Comparison of ENCODE assay signal across 22 cellular contexts in genomic region chr11:19162946-19163345, GRCh38. TPM values are rescaled to one million over a fixed set of nuclear protein-coding genes. Genes with fewer than 3 reads are reported as not detected.
A peak's percentile ranks its signal among the peaks of the same experiment; 100 is the strongest.
DNase-seq lines count a peak whose midpoint lies in the region; ATAC-seq, FAIRE-seq and TF ChIP-seq lines count a peak whose summit lies in the region.
"Had no signal": no experiment of that assay in that cellular context is flagged by ENCODE, and none has a peak within 500 bp of the region (broad histone marks: within the 10 kb centered on the region; RNA-seq: fewer than 3 reads in every experiment).

No MANE protein-coding gene starts in this region.

- H3K27me3 ChIP-seq in GM23338 (ENCODE audit: insufficient read depth), result no peaks in the 10 kb centered on the region

- ATAC-seq in GM23338 (no peak), GM21576 (IDR thresholded peaks at IDR 0.05; ENCODE audit: unreplicated experiment) (no peak)
- ATAC-seq: A549 had no signal

- no peaks in the 10 kb centered on the region for H3K9me2 ChIP-seq in GM23338 (ENCODE audit: insufficient read depth)

- H3K27me3 Mint-ChIP-seq in GM23338 (ENCODE audit: insufficient read depth, low read depth, poor library complexity) (no peaks in the 10 kb centered on the region), osteocyte (ENCODE audit: unreplicated experiment) (no peaks in the 10 kb centered on the region)
- H3K27me3 Mint-ChIP-seq in activated T-helper 1 cell treated with anti-CD3 and anti-CD28 coated beads, Interleukin-12 subunit alpha, Interleukin-12 subunit beta, Interleukin-2, Interleukin-4 antibody, amounts not matched to agents 30 ng/mL and 10 ng/mL and 1 ng/mL, durations not matched to agents 14 hours and 24 hours and 36 hours (ENCODE audit: insufficient read depth), result no peaks in the 10 kb centered on the region
- H3K27me3 Mint-ChIP-seq: CD4-positive, alpha-beta T cell had no signal

- H3K4me1 Mint-ChIP-seq in GM23338, result peaks cover 4% of the 10 kb centered on the region; the same call in 2 of the 3 replicates
- peaks cover 15% of the 10 kb centered on the region for H3K4me1 Mint-ChIP-seq in activated T-helper 1 cell treated with anti-CD3 and anti-CD28 coated beads, Interleukin-12 subunit alpha, Interleukin-12 subunit beta, Interleukin-2, Interleukin-4 antibody, amounts not matched to agents 30 ng/mL and 10 ng/mL and 1 ng/mL, durations not matched to agents 14 hours and 24 hours and 36 hours (ENCODE audit: low read depth)
- peaks cover 16% of the 10 kb centered on the region for H3K4me1 Mint-ChIP-seq in osteocyte (ENCODE audit: unreplicated experiment)

- no peak overlapping the region for H2AFZ ChIP-seq in GM23338
- H2AFZ ChIP-seq: GM23248 had no signal

- H3K4me3 ChIP-seq in GM23338, result no peak overlapping the region
- H3K4me3 ChIP-seq: A549, GM23248, K562 had no signal

- H3K9me3 Mint-ChIP-seq in GM23338 (no peaks in the 10 kb centered on the region), osteocyte (ENCODE audit: unreplicated experiment) (no peaks in the 10 kb centered on the region)
- H3K9me3 Mint-ChIP-seq in activated T-helper 1 cell treated with anti-CD3 and anti-CD28 coated beads, Interleukin-12 subunit alpha, Interleukin-12 subunit beta, Interleukin-2, Interleukin-4 antibody, amounts not matched to agents 30 ng/mL and 10 ng/mL and 1 ng/mL, durations not matched to agents 14 hours and 24 hours and 36 hours, result no peaks in the 10 kb centered on the region
- H3K9me3 Mint-ChIP-seq: CD4-positive, alpha-beta T cell had no signal

- intact Hi-C loops in activated T-helper 1 cell treated with anti-CD3 and anti-CD28 coated beads, Interleukin-12 subunit alpha, Interleukin-12 subunit beta, Interleukin-2, Interleukin-4 antibody, amounts not matched to agents 30 ng/mL and 10 ng/mL and 1 ng/mL, durations not matched to agents 14 hours and 24 hours and 36 hours (cut with micrococcal nuclease), result loop anchor here (5.0 to 10.0 kb wide), 2 partner anchors 79 to 88 kb away; partner anchors contain the start of gene E2F8

- H3K79me2 ChIP-seq in GM23338 (replicated peaks; ENCODE audit: insufficient read depth), result no peaks in the 10 kb centered on the region

- 0 out of 2 replicates have a peak, but pooled peaks cover 3% of the 10 kb centered on the region for H4K20me1 ChIP-seq in GM23338 (replicated peaks; ENCODE audit: insufficient read depth)

- no peak for TF ChIP-seq CTCF in GM23338 (conservative IDR thresholded peaks at IDR 0.05; ENCODE audit: low read depth in 2 of 2)
- TF ChIP-seq CTCF in osteocyte (IDR thresholded peaks at IDR 0.05), result no peak

- peaks cover 17% of the 10 kb centered on the region for H3K36me3 ChIP-seq in GM23338 (ENCODE audit: insufficient read depth)

- no peaks in the 10 kb centered on the region for H3F3A ChIP-seq in GM23338 (replicated peaks; ENCODE audit: low read depth)

- peak overlapping the region; percentile 6; the same call in 1 of the 2 replicates for H3K27ac Mint-ChIP-seq in GM23338
- H3K27ac Mint-ChIP-seq in activated T-helper 1 cell treated with anti-CD3 and anti-CD28 coated beads, Interleukin-12 subunit alpha, Interleukin-12 subunit beta, Interleukin-2, Interleukin-4 antibody, amounts not matched to agents 30 ng/mL and 10 ng/mL and 1 ng/mL, durations not matched to agents 14 hours and 24 hours and 36 hours, result peak overlapping the region; percentile 27
- H3K27ac Mint-ChIP-seq in osteocyte (ENCODE audit: unreplicated experiment), result peak overlapping the region; percentile 65
- H3K27ac Mint-ChIP-seq: CD4-positive, alpha-beta T cell had no signal

- H3K4me3 Mint-ChIP-seq in GM23338, result no peak overlapping the region
- H3K4me3 Mint-ChIP-seq in activated T-helper 1 cell treated with anti-CD3 and anti-CD28 coated beads, Interleukin-12 subunit alpha, Interleukin-12 subunit beta, Interleukin-2, Interleukin-4 antibody, amounts not matched to agents 30 ng/mL and 10 ng/mL and 1 ng/mL, durations not matched to agents 14 hours and 24 hours and 36 hours, result no peak overlapping the region
- H3K4me3 Mint-ChIP-seq in osteocyte (ENCODE audit: unreplicated experiment), result no peak overlapping the region
- H3K4me3 Mint-ChIP-seq: CD4-positive, alpha-beta T cell had no signal

- H3K4me1 ChIP-seq in GM23338 (ENCODE audit: insufficient read depth), result no peaks in the 10 kb centered on the region
- H3K4me1 ChIP-seq: A549 had no signal

- H3K36me3 Mint-ChIP-seq in GM23338 (ENCODE audit: low read depth) (peaks cover 15% of the 10 kb centered on the region; the same call in 2 of the 3 replicates), osteocyte (ENCODE audit: unreplicated experiment) (peaks cover 36% of the 10 kb centered on the region)
- H3K36me3 Mint-ChIP-seq in activated T-helper 1 cell treated with anti-CD3 and anti-CD28 coated beads, Interleukin-12 subunit alpha, Interleukin-12 subunit beta, Interleukin-2, Interleukin-4 antibody, amounts not matched to agents 30 ng/mL and 10 ng/mL and 1 ng/mL, durations not matched to agents 14 hours and 24 hours and 36 hours (ENCODE audit: low read depth), result peaks cover 35% of the 10 kb centered on the region

- no peak for DNase-seq in GM19239 (ENCODE audit: insufficient read length, low spot score)
- DNase-seq in GM23338 (ENCODE audit: low spot score), result no peak
- no peak for DNase-seq in activated T-helper 1 cell treated with anti-CD3 and anti-CD28 coated beads, Interleukin-12 subunit alpha, Interleukin-12 subunit beta, Interleukin-2, Interleukin-4 antibody, amounts not matched to agents 30 ng/mL and 10 ng/mL and 1 ng/mL, durations not matched to agents 14 hours and 24 hours and 36 hours (ENCODE audit: low spot score)
- no peak for DNase-seq in osteocyte (ENCODE audit: extremely low spot score, unreplicated experiment)
- no peak for DNase-seq in T1000 (lab: John Stamatoyannopoulos, UW)
- no peak for DNase-seq in NCI-H524 (lab: John Stamatoyannopoulos, UW)
- DNase-seq: AML-193; Caco-2; CD4-positive, alpha-beta T cell; GM23248; HCEC 1CT; IMR-90 had no signal

- H3K4me2 ChIP-seq in GM23338, result no peak overlapping the region
- H3K4me2 ChIP-seq: A549 had no signal

- peak; percentile 74 for FAIRE-seq in GM19239 (lab: Jason Lieb, UNC)
- FAIRE-seq: A549, D721Med, G401.6, H54, HTR-8/SVneo had no signal

- H3K27ac ChIP-seq in GM23338 (ENCODE audit: low read depth), result no peak overlapping the region
- H3K27ac ChIP-seq: A549, C4-2B, GM23248, HL-60 had no signal

TF ChIP-seq in GM23338, 12 proteins besides CTCF, POLR2A, EP300 and RAD21 (continues in another document):
- no peak for TF ChIP-seq EZH2phosphoT487 (IDR thresholded peaks at IDR 0.05; ENCODE audit: unreplicated experiment)

RNA-seq across cellular contexts. Expression of gene CSRP3, which starts 38.8 kb away (rescaled TPM):
- not detected in 2 replicates for total RNA-seq in GM23338 (2014; rRNA removed; shearing (Covaris generic))
- 0.38 TPM in 1 of 2 replicates, not detected in the other for polyA plus RNA-seq in GM23338 (2016; fragmentation: Nextera tagmentation; extraction: Ambion mirVana)
- total RNA-seq in activated T-helper 1 cell treated with anti-CD3 and anti-CD28 coated beads, Interleukin-12 subunit alpha, Interleukin-12 subunit beta, Interleukin-2, Interleukin-4 antibody, amounts not matched to agents 30 ng/mL and 10 ng/mL and 1 ng/mL, durations not matched to agents 14 hours and 24 hours and 36 hours, result not detected in 2 replicates
- total RNA-seq in osteocyte, result not detected in 2 replicates
- total RNA-seq: Caco-2; CD4-positive, alpha-beta T cell; GM23248; IMR-90 had no signal
- polyA plus RNA-seq: A549, BJ, GM23248, IMR-90, K562 had no signal

RNA-seq across cellular contexts. Expression of gene ZDHHC13, which starts 46.0 kb away (rescaled TPM):
- 27.7 and 30.0 TPM in 2 replicates for total RNA-seq in GM23338 (2014; rRNA removed; shearing (Covaris generic))
- 18.2 and 21.0 TPM in 2 replicates for polyA plus RNA-seq in GM23338 (2016; fragmentation: Nextera tagmentation; extraction: Ambion mirVana)
- 25.0 and 28.9 TPM in 2 replicates for total RNA-seq in activated T-helper 1 cell treated with anti-CD3 and anti-CD28 coated beads, Interleukin-12 subunit alpha, Interleukin-12 subunit beta, Interleukin-2, Interleukin-4 antibody, amounts not matched to agents 30 ng/mL and 10 ng/mL and 1 ng/mL, durations not matched to agents 14 hours and 24 hours and 36 hours
- total RNA-seq in osteocyte, result 11.6 and 13.3 TPM in 2 replicates

Comparison
In these comparisons a context has a peak if more than half of its experiments do, and no peak if none do; other contexts are left out.
1. H3K27ac Mint-ChIP-seq: peak in every context shown above with its lines; median percentile 65 in osteocyte; 27 in activated T-helper 1 cell treated with anti-CD3 and anti-CD28 coated beads, Interleukin-12 subunit alpha, Interleukin-12 subunit beta, Interleukin-2, Interleukin-4 antibody, amounts not matched to agents 30 ng/mL and 10 ng/mL and 1 ng/mL, durations not matched to agents 14 hours and 24 hours and 36 hours; 6 in GM23338.